In genomic region chr7:15612205-15612604, GRCh38 we compare ENCODE assay signal across 22 cellular contexts. TPM values are rescaled to one million over a fixed set of nuclear protein-coding genes. Genes with fewer than 3 reads are reported as not detected.
DNase-seq lines count a peak whose midpoint lies in the region; ATAC-seq, FAIRE-seq and TF ChIP-seq lines count a peak whose summit lies in the region.
"Had no signal": no experiment of that assay in that cellular context is flagged by ENCODE, and none has a peak within 500 bp of the region (broad histone marks: within the 10 kb centered on the region; RNA-seq: fewer than 3 reads in every experiment).

No MANE protein-coding gene starts in this region.

- TF ChIP-seq RAD21 in H1 (IDR thresholded peaks at IDR 0.05 in 1 of 2, conservative IDR thresholded peaks at IDR 0.05 in 1 of 2; ENCODE audit: low read depth in 2 of 2, low read length in 2 of 2) = no peak

- no peak overlapping the region for H2AK5ac ChIP-seq in H1 (ENCODE audit: low read depth, low read length)
- H2AK5ac ChIP-seq in neuronal stem cell (ENCODE audit: low read depth, low read length) = no peak overlapping the region
- H2AK5ac ChIP-seq in mesenchymal stem cell (ENCODE audit: low read length, severe bottlenecking) = no peak overlapping the region

- H3K18ac ChIP-seq in H1 (ENCODE audit: extremely low read depth, low read length) (no peak overlapping the region), neuronal stem cell (ENCODE audit: low read length) (no peak overlapping the region), mesenchymal stem cell (ENCODE audit: low read depth in 1 of 2, low read length in 2 of 2) (no peak overlapping the region)

- no peak overlapping the region for H2BK12ac ChIP-seq in H1 (ENCODE audit: low read depth, low read length)
- no peak overlapping the region for H2BK12ac ChIP-seq in neuronal stem cell (ENCODE audit: low read length)
- H2BK12ac ChIP-seq in mesenchymal stem cell (ENCODE audit: low read length in 2 of 2) = no peak overlapping the region

- H3K9ac ChIP-seq in H1 (replicated peaks in 1 of 4; ENCODE audit: extremely low read depth in 1 of 4, low read depth in 3 of 4, low read length in 3 of 4) (no peak overlapping the region), neuronal stem cell (ENCODE audit: low read depth, low read length, poor library complexity) (no peak overlapping the region), mesenchymal stem cell (ENCODE audit: low read length) (no peak overlapping the region)
- H3K9ac ChIP-seq: BLaER1, GM23248 had no signal

- no peak overlapping the region for H2BK5ac ChIP-seq in H1 (ENCODE audit: low read depth, low read length)
- H2BK5ac ChIP-seq in neuronal stem cell (ENCODE audit: low read length) = no peak overlapping the region
- no peak overlapping the region for H2BK5ac ChIP-seq in mesenchymal stem cell (ENCODE audit: low read depth, low read length, poor library complexity, severe bottlenecking)

- POLR2A ChIA-PET in H1 (lab: Charles Lee; ENCODE audit: partially characterized antibody) = no interaction called here

- DNase-seq in NCI-H2029 (lab: John Stamatoyannopoulos, UW) = peak; percentile 6
- DNase-seq in NCI-H2029 treated with DMSO at 0.1 percent for 48 hours (lab: John Stamatoyannopoulos, UW) = no peak
- DNase-seq in SK-N-DZ (ENCODE audit: low spot score) = peak; percentile 51
- no peak for DNase-seq in H1 (ENCODE audit: low read depth in 1 of 2, low spot score in 2 of 2)
- no peak for DNase-seq in neuronal stem cell (ENCODE audit: low spot score)
- no peak for DNase-seq in epidermal melanocyte (ENCODE audit: insufficient read length, low spot score)
- no peak for DNase-seq in mesenchymal stem cell
- DNase-seq: CD4-positive, alpha-beta memory T cell; DMS153; DMS79; GDM1; GM23248; H9 had no signal

- no peak overlapping the region for H3K23ac ChIP-seq in H1 (ENCODE audit: insufficient read length)
- no peak overlapping the region for H3K23ac ChIP-seq in neuronal stem cell (ENCODE audit: low read depth, low read length, poor library complexity)
- H3K23ac ChIP-seq in mesenchymal stem cell (ENCODE audit: low read length in 2 of 2) = no peak overlapping the region

- no peak for ATAC-seq in GM19351 (IDR thresholded peaks at IDR 0.05; ENCODE audit: unreplicated experiment)

- H3K4ac ChIP-seq in H1 (replicated peaks; ENCODE audit: insufficient read length, low read depth, low read length) (no peak overlapping the region), neuronal stem cell (ENCODE audit: low read length) (no peak overlapping the region), mesenchymal stem cell (ENCODE audit: low read depth in 1 of 2, low read length in 2 of 2) (no peak overlapping the region)

- no peak overlapping the region for H4K91ac ChIP-seq in H1 (replicated peaks; ENCODE audit: insufficient read length, low read length)
- H4K91ac ChIP-seq in neuronal stem cell (ENCODE audit: low read depth, low read length, poor library complexity) = no peak overlapping the region
- no peak overlapping the region for H4K91ac ChIP-seq in mesenchymal stem cell (ENCODE audit: low read length)

- no peaks in the 10 kb centered on the region for H3K79me1 ChIP-seq in H1 (ENCODE audit: low read depth, low read length)
- no peaks in the 10 kb centered on the region for H3K79me1 ChIP-seq in neuronal stem cell (ENCODE audit: low read depth, low read length)
- H3K79me1 ChIP-seq in mesenchymal stem cell (replicated peaks; ENCODE audit: low read length, poor library complexity, severe bottlenecking) = no peaks in the 10 kb centered on the region

- H3K14ac ChIP-seq in H1 (ENCODE audit: insufficient read length) (no peak overlapping the region), neuronal stem cell (ENCODE audit: low read length) (no peak overlapping the region), mesenchymal stem cell (ENCODE audit: low read length in 2 of 2) (no peak overlapping the region)

- H3K36me3 ChIP-seq in H1 (ENCODE audit: control insufficient read depth in 2 of 4, insufficient read depth in 4 of 4, low read length in 3 of 4) (no peaks in the 10 kb centered on the region), neuronal stem cell (replicated peaks in 1 of 2; ENCODE audit: control insufficient read depth in 2 of 2, insufficient read depth in 2 of 2, low read length in 2 of 2) (no peaks in the 10 kb centered on the region), mesenchymal stem cell (ENCODE audit: control insufficient read depth in 1 of 2, insufficient read depth in 2 of 2, low read depth in 1 of 2, low read length in 2 of 2) (no peaks in the 10 kb centered on the region)
- H3K36me3 ChIP-seq: BLaER1 had no signal

- no peak overlapping the region for H3K4me2 ChIP-seq in H1 (ENCODE audit: insufficient read depth in 1 of 2, low read depth in 2 of 2, low read length in 2 of 2)
- H3K4me2 ChIP-seq in neuronal stem cell (ENCODE audit: insufficient read depth, low read length, poor library complexity, severe bottlenecking) = no peak overlapping the region
- no peak overlapping the region for H3K4me2 ChIP-seq in mesenchymal stem cell (ENCODE audit: low read length, poor library complexity, severe bottlenecking)
- H3K4me2 ChIP-seq: BLaER1 had no signal

- FAIRE-seq in H1 (lab: Jason Lieb, UNC) = no peak
- FAIRE-seq: GM12892, GM18507 had no signal

- no peak for TF ChIP-seq CTCF in H1 (IDR thresholded peaks at IDR 0.05; ENCODE audit: control extremely low read depth in 1 of 3, insufficient read depth in 1 of 3, low read depth in 1 of 3, low read length in 3 of 3)

- H2BK15ac ChIP-seq in H1 (ENCODE audit: low read length) = no peak overlapping the region
- no peak overlapping the region for H2BK15ac ChIP-seq in neuronal stem cell (ENCODE audit: low read length)
- H2BK15ac ChIP-seq in mesenchymal stem cell (ENCODE audit: low read depth, poor library complexity, severe bottlenecking) = no peak overlapping the region

- H3K9me3 ChIP-seq in H1 (ENCODE audit: insufficient read depth in 2 of 2, low read depth in 1 of 2, low read length in 1 of 2) (no peaks in the 10 kb centered on the region), neuronal stem cell (replicated peaks in 1 of 2; ENCODE audit: control insufficient read depth in 2 of 2, insufficient read depth in 1 of 2, low read depth in 1 of 2, low read length in 2 of 2) (no peaks in the 10 kb centered on the region), mesenchymal stem cell (ENCODE audit: control insufficient read depth, low read length) (no peaks in the 10 kb centered on the region)
- H3K9me3 ChIP-seq: BLaER1 had no signal

- no peaks in the 10 kb centered on the region for H3K79me2 ChIP-seq in H1 (ENCODE audit: control insufficient read depth in 1 of 2, insufficient read depth in 2 of 2, low read length in 2 of 2)

- H2AFZ ChIP-seq in H1 (ENCODE audit: low read length) (0 out of 2 replicates have a peak overlapping the region, but pooled peaks have one; percentile 28), neuronal stem cell (ENCODE audit: low read length) (peak overlapping the region; percentile 64), mesenchymal stem cell (ENCODE audit: low read depth, low read length) (no peak overlapping the region)
- H2AFZ ChIP-seq: GM23248 had no signal

- no peaks in the 10 kb centered on the region; a peak in 1 of 7 replicates for H3K4me1 ChIP-seq in H1 (replicated peaks in 1 of 4; ENCODE audit: control insufficient read depth in 3 of 4, insufficient read depth in 4 of 4, low read length in 3 of 4)
- no peaks in the 10 kb centered on the region for H3K4me1 ChIP-seq in neuronal stem cell (ENCODE audit: control insufficient read depth in 2 of 2, insufficient read depth in 1 of 2, low read depth in 1 of 2, low read length in 2 of 2)
- H3K4me1 ChIP-seq in mesenchymal stem cell (ENCODE audit: control insufficient read depth, insufficient read depth, low read depth, low read length) = no peaks in the 10 kb centered on the region
- H3K4me1 ChIP-seq: BLaER1 had no signal

- no peaks in the 10 kb centered on the region for H4K20me1 ChIP-seq in H1 (replicated peaks in 1 of 2; ENCODE audit: control insufficient read depth in 1 of 2, insufficient read depth in 2 of 2, low read length in 2 of 2)
- H4K20me1 ChIP-seq: BLaER1 had no signal

- no peak for TF ChIP-seq EP300 in H1 (IDR thresholded peaks at IDR 0.05; ENCODE audit: borderline replicate concordance in 1 of 2, low read depth in 2 of 2, low read length in 2 of 2)

- TF ChIP-seq POLR2A in H1 (IDR thresholded peaks at IDR 0.05; ENCODE audit: control extremely low read depth in 1 of 2, low read depth in 2 of 2, low read length in 2 of 2) = no peak

- H2BK20ac ChIP-seq in H1 (ENCODE audit: low read length) = no peak overlapping the region

- H3K27me3 ChIP-seq in H1 (replicated peaks in 1 of 4; ENCODE audit: control insufficient read depth in 3 of 4, extremely low read depth in 1 of 4, insufficient read depth in 3 of 4, low read length in 3 of 4) (no peaks in the 10 kb centered on the region), neuronal stem cell (ENCODE audit: control insufficient read depth in 3 of 3, insufficient read depth in 3 of 3, low read depth in 1 of 3, low read length in 3 of 3) (no peaks in the 10 kb centered on the region), mesenchymal stem cell (ENCODE audit: control insufficient read depth in 1 of 2, insufficient read depth in 1 of 2, low read length in 2 of 2) (no peaks in the 10 kb centered on the region)
- H3K27me3 ChIP-seq: BLaER1 had no signal

- WGBS in H1 (ENCODE audit: extremely low coverage in 1 of 2, insufficient coverage in 1 of 2, insufficient read length in 1 of 2, insufficient replicate concordance in 2 of 2, low coverage in 1 of 2, low lambda C conversion rate in 2 of 2, missing lambda C conversion rate in 1 of 2), 2 experiments = 90% methylated on average over 8 of the region's 8 CpGs; no CpG with 5 or more reads in 1 of the 2 experiments
- WGBS in neuronal stem cell (ENCODE audit: extremely low coverage in 2 of 2, insufficient read length in 2 of 2, insufficient replicate concordance in 1 of 2), 2 donors = no CpG with 5 or more reads among the region's 8 CpGs
- WGBS in mesenchymal stem cell = 87% methylated on average over 8 of the region's 8 CpGs

- H4K5ac ChIP-seq in H1 (ENCODE audit: insufficient read length, low read depth, low read length) = no peak overlapping the region

- no peak overlapping the region for H2BK120ac ChIP-seq in H1 (replicated peaks; ENCODE audit: low read depth, low read length)
- H2BK120ac ChIP-seq in neuronal stem cell (ENCODE audit: low read depth, low read length) = no peak overlapping the region
- no peak overlapping the region for H2BK120ac ChIP-seq in mesenchymal stem cell (ENCODE audit: low read depth, low read length)

- H3K23me2 ChIP-seq in H1 (ENCODE audit: low read depth, low read length) = peaks cover 1% of the 10 kb centered on the region; the same call in 1 of the 2 replicates

- H4K8ac ChIP-seq in H1 (ENCODE audit: extremely low read depth, insufficient read depth, low read length) = no peak overlapping the region
- H4K8ac ChIP-seq in neuronal stem cell (ENCODE audit: low read depth, low read length) = no peak overlapping the region
- no peak overlapping the region for H4K8ac ChIP-seq in mesenchymal stem cell (ENCODE audit: low read length)

- no peak overlapping the region for H3K4me3 ChIP-seq in H1 (ENCODE audit: extremely low read depth in 1 of 4, insufficient read depth in 2 of 4, low read depth in 3 of 4, low read length in 4 of 4)
- H3K4me3 ChIP-seq in neuronal stem cell (ENCODE audit: low read length in 2 of 2) = no peak overlapping the region
- H3K4me3 ChIP-seq in mesenchymal stem cell (ENCODE audit: insufficient read depth in 1 of 2, low read depth in 1 of 2, low read length in 2 of 2) = no peak overlapping the region
- H3K4me3 ChIP-seq: BLaER1, GM23248 had no signal

- H3K56ac ChIP-seq in H1 (replicated peaks; ENCODE audit: insufficient read length, low read depth, low read length) = no peak overlapping the region

- H3K27ac ChIP-seq in H1 (ENCODE audit: low read depth, low read length) (no peak overlapping the region), neuronal stem cell (replicated peaks; ENCODE audit: low read length) (no peak overlapping the region), mesenchymal stem cell (ENCODE audit: low read length, poor library complexity, severe bottlenecking) (no peak overlapping the region)
- H3K27ac ChIP-seq: 22Rv1, BLaER1, GM23248, HL-60 had no signal

- CTCF ChIA-PET in H1 (lab: Charles Lee; ENCODE audit: partially characterized antibody) = interaction anchor here (1.2 to 2.4 kb wide), 4 partner anchors 10 to 321 kb away, joined by 3 to 7 read pairs (median 4); no protein-coding TSS in a partner anchor

RNA-seq across cellular contexts. Expression of gene AGMO, which starts 50.4 kb away (rescaled TPM):
- 0.03 TPM in 1 of 2 replicates, not detected in the other for polyA plus RNA-seq in SK-N-DZ (2014; cell fraction: cytosol; rRNA removed)
- polyA plus RNA-seq in SK-N-DZ (2014; cell fraction: nucleus; rRNA removed) = 0.17 TPM in 1 of 2 replicates, not detected in the other
- total RNA-seq in H1 (2021; fragmentation: NEBNext Ultra II Directional; extraction: Animal tissue kit (Norgen Biotek cat#: 25700)) = 0.22 and 0.38 TPM in 2 replicates
- polyA plus RNA-seq in H1 (2011; rRNA removed) = 0.22 and 0.45 TPM in 2 replicates
- polyA plus RNA-seq in H1 (2011; cell fraction: cytosol; rRNA removed) = 0.16 TPM
- 0.14 TPM for polyA plus RNA-seq in H1 (2011; cell fraction: nucleus; rRNA removed)
- polyA plus RNA-seq in H1 (2012, experiment 1 of 2) = 0.13 to 0.36 TPM (median 0.23 TPM) in 4 replicates
- 0.08 TPM for polyA plus RNA-seq in H1 (2012, experiment 2 of 2)
- polyA plus RNA-seq in H1 (2013, experiment 1 of 2) = 0.18 TPM
- 0.15 TPM for polyA plus RNA-seq in H1 (2013, experiment 2 of 2)
- 1.4 and 1.9 TPM in 2 replicates for polyA minus RNA-seq in H1 (2011; rRNA and poly(A)+ RNA removed)
- not detected for polyA minus RNA-seq in H1 (2011; cell fraction: cytosol; rRNA and poly(A)+ RNA removed)
- 4.6 TPM for polyA minus RNA-seq in H1 (2011; cell fraction: nucleus; rRNA and poly(A)+ RNA removed)
- polyA plus RNA-seq in neuronal stem cell (2013, experiment 1 of 2) = 0.11 TPM
- 0.11 TPM for polyA plus RNA-seq in neuronal stem cell (2013, experiment 2 of 2)
- not detected for polyA plus RNA-seq in mesenchymal stem cell (2013, experiment 1 of 2)
- 0.01 TPM for polyA plus RNA-seq in mesenchymal stem cell (2013, experiment 2 of 2)
- total RNA-seq: A673; CD4-positive, alpha-beta memory T cell; GM23248; HT1080 had no signal
- polyA plus RNA-seq: CD14-positive monocyte; CD4-positive, alpha-beta memory T cell; GM23248 had no signal

Comparison
In these comparisons a context has a peak if more than half of its experiments do, and no peak if none do; other contexts are left out.
1. DNase-seq: peak in NCI-H2029 (single experiment) and SK-N-DZ (single experiment); none in NCI-H2029 treated with DMSO at 0.1 percent for 48 hours (single experiment), H1 (0 of 2), neuronal stem cell (single experiment), epidermal melanocyte (single experiment) and mesenchymal stem cell (single experiment).